ENCODE assay signal across 23 cellular contexts in genomic region chr1:178576841-178577240, GRCh38.
"Had no signal": no experiment of that assay in that cellular context is flagged by ENCODE, and none has a peak within 500 bp of the region (broad histone marks: within the 10 kb centered on the region; RNA-seq: fewer than 3 reads in every experiment).

No MANE protein-coding gene starts in this region.

- H3K36me3 ChIP-seq: breast epithelium, lower lobe of right lung, neural progenitor cell, right lobe of liver, upper lobe of left lung had no signal

- H3K4me2 ChIP-seq: neural progenitor cell had no signal

- H3K27ac ChIP-seq: breast epithelium, lower lobe of right lung, neural progenitor cell, right lobe of liver, testis, upper lobe of left lung had no signal

- H3K9ac ChIP-seq: neural progenitor cell had no signal

- H3K36me3 Mint-ChIP-seq: activated naive CD8-positive, alpha-beta T cell treated with anti-CD3 and anti-CD28 coated beads, Interleukin-2, amount 10 ng/mL, durations not matched to agents 7 days and 5 days; naive thymus-derived CD8-positive, alpha-beta T cell; neural progenitor cell; WTC11 had no signal

- H2AFZ ChIP-seq: neural progenitor cell had no signal

- H3K4me3 Mint-ChIP-seq: activated naive CD4-positive, alpha-beta T cell treated with anti-CD3 and anti-CD28 coated beads for 36 hours; activated naive CD8-positive, alpha-beta T cell treated with anti-CD3 and anti-CD28 coated beads, Interleukin-2, amount 10 ng/mL, durations not matched to agents 7 days and 5 days; central memory CD8-positive, alpha-beta T cell; neural progenitor cell; WTC11 had no signal

- H3K9me3 ChIP-seq: breast epithelium, lower lobe of right lung, right lobe of liver, testis, upper lobe of left lung had no signal

- H3K4me1 ChIP-seq: breast epithelium, lower lobe of right lung, testis, upper lobe of left lung had no signal

- H3K27me3 ChIP-seq: breast epithelium, neural progenitor cell, right lobe of liver, testis, upper lobe of left lung had no signal

- H3K27me3 Mint-ChIP-seq: activated naive CD8-positive, alpha-beta T cell treated with anti-CD3 and anti-CD28 coated beads, Interleukin-2, amount 10 ng/mL, durations not matched to agents 7 days and 5 days had no signal

- DNase-seq: activated CD4-positive, alpha-beta T cell treated with anti-CD3 and anti-CD28 coated beads for 4 hours; activated CD4-positive, alpha-beta T cell treated with anti-CD3 and anti-CD28 coated beads, Interleukin-2, amount 50 U/mL, for 48 hours; activated naive CD4-positive, alpha-beta T cell treated with anti-CD3 and anti-CD28 coated beads for 36 hours; activated naive CD8-positive, alpha-beta T cell treated with anti-CD3 and anti-CD28 coated beads, Interleukin-2, amount 10 ng/mL, durations not matched to agents 7 days and 5 days; activated T-cell treated with anti-CD3 and anti-CD28 coated beads, Interleukin-2, amount 50 U/mL, for 48 hours; amniotic stem cell; effector memory CD4-positive, alpha-beta T cell; foreskin melanocyte; kidney; lower lobe of right lung; naive thymus-derived CD8-positive, alpha-beta T cell; posterior cingulate gyrus; right lobe of liver; stimulated activated naive CD4-positive, alpha-beta T cell; T1000; testis; upper lobe of left lung had no signal

- H3K27ac Mint-ChIP-seq: activated naive CD4-positive, alpha-beta T cell treated with anti-CD3 and anti-CD28 coated beads for 36 hours; activated naive CD8-positive, alpha-beta T cell treated with anti-CD3 and anti-CD28 coated beads, Interleukin-2, amount 10 ng/mL, durations not matched to agents 7 days and 5 days; neural progenitor cell had no signal

- H3K4me1 Mint-ChIP-seq: activated naive CD8-positive, alpha-beta T cell treated with anti-CD3 and anti-CD28 coated beads, Interleukin-2, amount 10 ng/mL, durations not matched to agents 7 days and 5 days; central memory CD8-positive, alpha-beta T cell had no signal

- H3K4me3 ChIP-seq: breast epithelium, lower lobe of right lung, neural progenitor cell, right lobe of liver, skin epidermis, testis, upper lobe of left lung had no signal

- H3K9me3 Mint-ChIP-seq: activated naive CD4-positive, alpha-beta T cell treated with anti-CD3 and anti-CD28 coated beads for 36 hours; activated naive CD8-positive, alpha-beta T cell treated with anti-CD3 and anti-CD28 coated beads, Interleukin-2, amount 10 ng/mL, durations not matched to agents 7 days and 5 days; central memory CD8-positive, alpha-beta T cell; naive thymus-derived CD8-positive, alpha-beta T cell; neural progenitor cell; WTC11 had no signal

- ATAC-seq: esophagus mucosa; lower lobe of right lung; naive thymus-derived CD8-positive, alpha-beta T cell; right lobe of liver; WTC11 had no signal
